In genomic region chr9:130857864-130858730, GRCh38 we compare ENCODE assay signal across 12 cellular contexts. TPM values are rescaled to one million over a fixed set of nuclear protein-coding genes. Genes with fewer than 3 reads are reported as not detected.
DNase-seq lines count a peak whose midpoint lies in the region; ATAC-seq and TF ChIP-seq lines count a peak whose summit lies in the region.
"Had no signal": no experiment of that assay in that cellular context is flagged by ENCODE, and none has a peak within 500 bp of the region (broad histone marks: within the 10 kb centered on the region; RNA-seq: fewer than 3 reads in every experiment).

No MANE protein-coding gene starts in this region.

- H3K27me3 ChIP-seq in endodermal cell (ENCODE audit: control insufficient read depth, insufficient read depth, low read length, poor library complexity, severe bottlenecking), result no peaks in the 10 kb centered on the region
- H3K27me3 ChIP-seq in neuronal stem cell (ENCODE audit: control insufficient read depth in 3 of 3, insufficient read depth in 3 of 3, low read depth in 1 of 3, low read length in 3 of 3), result no peaks in the 10 kb centered on the region
- H3K27me3 ChIP-seq: upper lobe of left lung had no signal

- H3K23ac ChIP-seq in neuronal stem cell (ENCODE audit: low read depth, low read length, poor library complexity), result no peak overlapping the region

- H2BK120ac ChIP-seq in neuronal stem cell (ENCODE audit: low read depth, low read length), result no peak overlapping the region

- ATAC-seq in Right ventricle myocardium inferior, result peak; percentile 51
- ATAC-seq in GM18873 (IDR thresholded peaks at IDR 0.05; ENCODE audit: low FRiP score, unreplicated experiment), result no peak
- ATAC-seq: effector memory CD8-positive, alpha-beta T cell had no signal

- no peak overlapping the region for H3K14ac ChIP-seq in neuronal stem cell (ENCODE audit: low read length)

- H3K4ac ChIP-seq in neuronal stem cell (ENCODE audit: low read length), result no peak overlapping the region

- DNase-seq in Right ventricle myocardium inferior (ENCODE audit: missing footprints) (peak; percentile 72), cardiac septum (ENCODE audit: low spot score) (no peak), endodermal cell (no peak), mucosa of gallbladder (ENCODE audit: low spot score) (peak; percentile 37), activated gamma-delta T cell treated with Interleukin-2 at 50 U/mL for 16 hours (no peak), neuronal stem cell (ENCODE audit: low spot score) (no peak)
- DNase-seq in stimulated activated CD4-positive, alpha-beta T cell treated with anti-CD3 and anti-CD28 coated beads, Interleukin-2, amount 100 ng/mL, for 48 hours, result no peak
- DNase-seq: effector memory CD8-positive, alpha-beta T cell; NCI-H446 treated with DMSO at 0.1 percent for 48 hours; upper lobe of left lung had no signal

- H3K27ac ChIP-seq in endodermal cell (ENCODE audit: low read depth, low read length) (peak overlapping the region; percentile 12), neuronal stem cell (replicated peaks; ENCODE audit: low read length) (no peak overlapping the region)
- H3K27ac ChIP-seq: upper lobe of left lung had no signal

- H3K79me1 ChIP-seq in neuronal stem cell (ENCODE audit: low read depth, low read length), result peaks cover 10% of the 10 kb centered on the region

- H3K4me1 ChIP-seq in endodermal cell (ENCODE audit: control insufficient read depth, insufficient read depth, low read length) (no peaks in the 10 kb centered on the region), neuronal stem cell (ENCODE audit: control insufficient read depth in 2 of 2, insufficient read depth in 1 of 2, low read depth in 1 of 2, low read length in 2 of 2) (peaks cover 12 to 13% of the 10 kb centered on the region in 2 donors)

- H3K36me3 ChIP-seq in endodermal cell (ENCODE audit: control insufficient read depth, insufficient read depth, low read length) (peaks cover 66% of the 10 kb centered on the region), neuronal stem cell (replicated peaks in 1 of 2; ENCODE audit: control insufficient read depth in 2 of 2, insufficient read depth in 2 of 2, low read length in 2 of 2) (peaks cover 27 to 97% of the 10 kb centered on the region in 2 donors)

- peaks cover 45% of the 10 kb centered on the region for H3K36me3 Mint-ChIP-seq in endodermal cell (ENCODE audit: low read depth)

- no peak overlapping the region for H2AK5ac ChIP-seq in neuronal stem cell (ENCODE audit: low read depth, low read length)

- no peak overlapping the region for H3K4me3 Mint-ChIP-seq in endodermal cell
- H3K4me3 Mint-ChIP-seq: effector memory CD8-positive, alpha-beta T cell had no signal

- intact Hi-C loops in Right ventricle myocardium inferior (cut with DNase I), result no loop called here
- intact Hi-C loops in cardiac septum (cut with DNase I), result no loop called here

- no peaks in the 10 kb centered on the region for H3K9me3 Mint-ChIP-seq in endodermal cell
- H3K9me3 Mint-ChIP-seq: effector memory CD8-positive, alpha-beta T cell had no signal

- no peak overlapping the region for H3K4me3 ChIP-seq in endodermal cell (ENCODE audit: low read length)
- H3K4me3 ChIP-seq in neuronal stem cell (ENCODE audit: low read length in 2 of 2), result no peak overlapping the region
- H3K4me3 ChIP-seq: upper lobe of left lung had no signal

- H2BK15ac ChIP-seq in neuronal stem cell (ENCODE audit: low read length), result no peak overlapping the region

- H3K4me2 ChIP-seq in neuronal stem cell (ENCODE audit: insufficient read depth, low read length, poor library complexity, severe bottlenecking), result no peak overlapping the region

- H3K18ac ChIP-seq in neuronal stem cell (ENCODE audit: low read length), result no peak overlapping the region

- WGBS in endodermal cell (ENCODE audit: insufficient coverage in 1 of 2, insufficient read length in 1 of 2), 2 experiments, result 90 to 91% methylated on average over 19 to 21 of the region's 21 CpGs
- WGBS in neuronal stem cell (ENCODE audit: extremely low coverage in 2 of 2, insufficient read length in 2 of 2, insufficient replicate concordance in 1 of 2), 2 donors, result no CpG with 5 or more reads among the region's 21 CpGs

- no peak overlapping the region for H4K91ac ChIP-seq in neuronal stem cell (ENCODE audit: low read depth, low read length, poor library complexity)

- H2AFZ ChIP-seq in neuronal stem cell (ENCODE audit: low read length), result no peak overlapping the region

- H3K4me1 Mint-ChIP-seq in endodermal cell, result peaks cover 20% of the 10 kb centered on the region

- H2BK12ac ChIP-seq in neuronal stem cell (ENCODE audit: low read length), result no peak overlapping the region

- H4K8ac ChIP-seq in neuronal stem cell (ENCODE audit: low read depth, low read length), result no peak overlapping the region

- H3K9me3 ChIP-seq in endodermal cell (ENCODE audit: control insufficient read depth, low read length) (no peaks in the 10 kb centered on the region), neuronal stem cell (replicated peaks in 1 of 2; ENCODE audit: control insufficient read depth in 2 of 2, insufficient read depth in 1 of 2, low read depth in 1 of 2, low read length in 2 of 2) (no peaks in the 10 kb centered on the region)
- H3K9me3 ChIP-seq: upper lobe of left lung had no signal

- H3K27me3 Mint-ChIP-seq in endodermal cell (ENCODE audit: insufficient read depth), result no peaks in the 10 kb centered on the region
- H3K27me3 Mint-ChIP-seq: effector memory CD8-positive, alpha-beta T cell had no signal

- H3K9ac ChIP-seq in endodermal cell (ENCODE audit: extremely low read depth, low read length, poor library complexity, severe bottlenecking), result no peak overlapping the region
- no peak overlapping the region for H3K9ac ChIP-seq in neuronal stem cell (ENCODE audit: low read depth, low read length, poor library complexity)

- no peak overlapping the region for H2BK5ac ChIP-seq in neuronal stem cell (ENCODE audit: low read length)

- peak overlapping the region; percentile 83 for H3K27ac Mint-ChIP-seq in endodermal cell

- TF ChIP-seq CTCF in endodermal cell (conservative IDR thresholded peaks at IDR 0.05), result no peak

RNA-seq across cellular contexts. Expression of gene ABL1, which starts 23.0 kb away (rescaled TPM):
- 33.0 TPM for total RNA-seq in Right ventricle myocardium inferior
- 38.0 TPM for total RNA-seq in cardiac septum
- 10 to 100 TPM; 78.8 to 94.1 TPM for total RNA-seq in endodermal cell
- polyA plus RNA-seq in endodermal cell (2013, experiment 1 of 2), result 62.3 TPM
- 60.4 TPM for polyA plus RNA-seq in endodermal cell (2013, experiment 2 of 2)
- total RNA-seq in mucosa of gallbladder, result 85.9 TPM
- polyA plus RNA-seq in neuronal stem cell (2013, experiment 1 of 2), result 50.4 TPM
- polyA plus RNA-seq in neuronal stem cell (2013, experiment 2 of 2), result 51.5 TPM

RNA-seq across cellular contexts. Expression of gene QRFP, which starts 38.5 kb away (rescaled TPM):
- total RNA-seq in Right ventricle myocardium inferior (not detected), cardiac septum (not detected), endodermal cell (not detected), mucosa of gallbladder (not detected)
- not detected for polyA plus RNA-seq in endodermal cell (2013, experiment 1 of 2)
- not detected for polyA plus RNA-seq in endodermal cell (2013, experiment 2 of 2)
- not detected for polyA plus RNA-seq in neuronal stem cell (2013, experiment 1 of 2)
- polyA plus RNA-seq in neuronal stem cell (2013, experiment 2 of 2), result not detected
- total RNA-seq: pulmonary artery endothelial cell, upper lobe of left lung had no signal

Comparison
In these comparisons a context has a peak if more than half of its experiments do, and no peak if none do; other contexts are left out.
1. DNase-seq: peak in Right ventricle myocardium inferior (single experiment) and mucosa of gallbladder (single experiment); none in cardiac septum (single experiment), endodermal cell (single experiment), stimulated activated CD4-positive, alpha-beta T cell treated with anti-CD3 and anti-CD28 coated beads, Interleukin-2, amount 100 ng/mL, for 48 hours (0 of 2), activated gamma-delta T cell treated with Interleukin-2 at 50 U/mL for 16 hours (single experiment) and neuronal stem cell (single experiment).